Comparison of ENCODE assay signal across 18 cellular contexts in the genomic region with DNA sequence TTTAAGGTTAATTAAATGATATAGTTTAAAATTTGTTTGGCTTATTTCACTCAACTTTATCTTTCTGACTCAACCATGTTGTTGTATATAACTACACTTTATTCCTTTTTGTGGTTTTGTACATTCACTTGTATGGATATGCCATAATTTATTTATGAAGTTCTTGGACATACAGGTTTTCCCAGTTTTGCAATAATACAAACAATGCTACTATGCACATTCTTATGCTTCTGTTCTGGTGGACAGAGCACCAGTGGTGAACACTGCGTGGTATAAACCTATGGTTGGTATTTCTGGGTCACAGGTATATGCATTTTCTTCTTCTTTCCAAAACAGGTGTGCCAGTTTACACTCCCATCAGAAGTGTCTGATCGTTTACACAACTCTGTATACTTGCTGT.
"Had no signal": no experiment of that assay in that cellular context is flagged by ENCODE, and none has a peak within 500 bp of the region (broad histone marks: within the 10 kb centered on the region; RNA-seq: fewer than 3 reads in every experiment).

No MANE protein-coding gene starts in this region.

- ATAC-seq: effector memory CD8-positive, alpha-beta T cell; foreskin keratinocyte; left cardiac atrium; lower lobe of right lung; sciatic nerve; stimulated activated memory B cell treated with anti-CD40 and anti-IgM and Interleukin-4, amounts not matched to agents 10 μg/mL and 1 μg/mL and 100 μg/mL, for 72 hours had no signal

- H3K27ac ChIP-seq: foreskin keratinocyte, left ventricle myocardium inferior, lower lobe of right lung, parathyroid adenoma, spleen, testis, tibial nerve had no signal

- DNase-seq: effector memory CD8-positive, alpha-beta T cell; foreskin keratinocyte; immature natural killer cell; left cardiac atrium; left ventricle myocardium inferior; lower lobe of right lung; mesenchymal stem cell; naive B cell; nephron progenitor cell; spleen; stimulated activated CD4-positive, alpha-beta T cell treated with anti-CD3 and anti-CD28 coated beads, Interleukin-15, amount 100 ng/mL, for 24 hours; stimulated activated CD4-positive, alpha-beta T cell treated with anti-CD3 and anti-CD28 coated beads, Interleukin-1b, Interleukin-23, amount 100 ng/mL, for 48 hours; stimulated activated CD4-positive, alpha-beta T cell treated with anti-CD3 and anti-CD28 coated beads, Interleukin-4, amount 100 ng/mL, for 24 hours; testis had no signal
